Comparison of ENCODE assay signal across 9 cellular contexts in genomic region chr4:1348014-1348513, GRCh38. TPM values are rescaled to one million over a fixed set of nuclear protein-coding genes. Genes with fewer than 3 reads are reported as not detected.
A peak's percentile ranks its signal among the peaks of the same experiment; 100 is the strongest.
DNase-seq lines count a peak whose midpoint lies in the region; ATAC-seq and TF ChIP-seq lines count a peak whose summit lies in the region.
"Had no signal": no experiment of that assay in that cellular context is flagged by ENCODE, and none has a peak within 500 bp of the region (broad histone marks: within the 10 kb centered on the region; RNA-seq: fewer than 3 reads in every experiment).

No MANE protein-coding gene starts in this region.

- no peaks in the 10 kb centered on the region for H3K9me3 Mint-ChIP-seq in activated T-cell treated with anti-CD3 and anti-CD28 coated beads, Interleukin-2, amount 50 U/mL, for 72 hours
- H3K9me3 Mint-ChIP-seq in brain = no peaks in the 10 kb centered on the region

- H3K4me3 ChIP-seq in lung (peak overlapping the region; percentile 66), upper lobe of left lung (peak overlapping the region; percentile 14 to 100 (median 97))

- no peak for TF ChIP-seq POLR2A in upper lobe of left lung (IDR thresholded peaks at IDR 0.05)

- peak overlapping the region; percentile 88 to 93 for H3K4me3 Mint-ChIP-seq in activated T-cell treated with anti-CD3 and anti-CD28 coated beads, Interleukin-2, amount 50 U/mL, for 72 hours
- peak overlapping the region; percentile 89 to 95 (median 89) for H3K4me3 Mint-ChIP-seq in brain

- H3K36me3 Mint-ChIP-seq in activated T-cell treated with anti-CD3 and anti-CD28 coated beads, Interleukin-2, amount 50 U/mL, for 72 hours (ENCODE audit: insufficient read depth in 2 of 2) = peaks cover 0 to 6% of the 10 kb centered on the region in 2 donors
- peaks cover 41% of the 10 kb centered on the region for H3K36me3 Mint-ChIP-seq in brain

- H3K27me3 Mint-ChIP-seq in activated T-cell treated with anti-CD3 and anti-CD28 coated beads, Interleukin-2, amount 50 U/mL, for 72 hours (ENCODE audit: low read depth) = no peaks in the 10 kb centered on the region
- H3K27me3 Mint-ChIP-seq in brain = peaks cover 5% of the 10 kb centered on the region

- H3K36me3 ChIP-seq in lung (ENCODE audit: control insufficient read depth in 2 of 2, insufficient read depth in 2 of 2, low read length in 2 of 2) (peaks cover 0 to 9% of the 10 kb centered on the region in 2 donors), upper lobe of left lung (peaks cover 0 to 25% (median 15%) of the 10 kb centered on the region in 4 donors)

- H3K4me1 ChIP-seq in lung (ENCODE audit: control insufficient read depth in 2 of 2, insufficient read depth in 2 of 2, low read length in 2 of 2) (peaks cover 4 to 5% of the 10 kb centered on the region in 2 donors), upper lobe of left lung (peaks cover 29 to 56% (median 35%) of the 10 kb centered on the region in 4 donors)

- H3K9me3 ChIP-seq in lung (ENCODE audit: control insufficient read depth in 2 of 2, insufficient read depth in 1 of 2, low read length in 1 of 2) (no peaks in the 10 kb centered on the region), upper lobe of left lung (no peaks in the 10 kb centered on the region)

- no peak for TF ChIP-seq CTCF in brain (conservative IDR thresholded peaks at IDR 0.05)
- TF ChIP-seq CTCF in lung (IDR thresholded peaks at IDR 0.05; ENCODE audit: control extremely low read depth, extremely low read depth) = no peak
- no peak for TF ChIP-seq CTCF in upper lobe of left lung (IDR thresholded peaks at IDR 0.05)

- no peaks in the 10 kb centered on the region for H3K27me3 ChIP-seq in lung (ENCODE audit: control insufficient read depth, insufficient read depth)
- H3K27me3 ChIP-seq in upper lobe of left lung = no peaks in the 10 kb centered on the region

- no peak for ATAC-seq in activated T-cell treated with anti-CD3 and anti-CD28 coated beads, Interleukin-2, amount 50 U/mL, for 72 hours (replicated peaks in 1 of 2)
- no peak for ATAC-seq in lung (ENCODE audit: insufficient read depth, low FRiP score)
- no peak for ATAC-seq in upper lobe of left lung (ENCODE audit: low FRiP score in 2 of 2)
- no peak for ATAC-seq in HG03175 (IDR thresholded peaks at IDR 0.05; ENCODE audit: unreplicated experiment)

- DNase-seq in activated T-cell treated with anti-CD3 and anti-CD28 coated beads, Interleukin-2, amount 50 U/mL, for 72 hours = no peak
- DNase-seq in activated T-cell treated with anti-CD3 and anti-CD28 coated beads for 4 hours = no peak
- DNase-seq in lung (ENCODE audit: low spot score) = no peak
- peak in 1 of 2 donors; percentile 45 for DNase-seq in upper lobe of left lung
- DNase-seq in SW 1271 (lab: John Stamatoyannopoulos, UW) = no peak
- DNase-seq in UCSD-AML1 (lab: John Stamatoyannopoulos, UW; ENCODE audit: unreplicated experiment) = no peak
- DNase-seq: DMS79 treated with DMSO at 0.1 percent for 48 hours had no signal

- H3K27ac ChIP-seq in lung (ENCODE audit: low read depth in 1 of 2, low read length in 1 of 2) = peak overlapping the region; percentile 97 to 100
- H3K27ac ChIP-seq in upper lobe of left lung = peak overlapping the region; percentile 96 to 100 (median 99)

- H3K27ac Mint-ChIP-seq in activated T-cell treated with anti-CD3 and anti-CD28 coated beads, Interleukin-2, amount 50 U/mL, for 72 hours = peak overlapping the region; percentile 85
- H3K27ac Mint-ChIP-seq in brain = peak overlapping the region; percentile 92 to 97 (median 93)

- 69 to 75% methylated on average over 12 of the region's 12 CpGs for WGBS in lung, 2 donors
- WGBS in upper lobe of left lung, 2 donors = 72 to 75% methylated on average over 10 to 12 of the region's 12 CpGs

- peaks cover 52% of the 10 kb centered on the region for H3K4me1 Mint-ChIP-seq in activated T-cell treated with anti-CD3 and anti-CD28 coated beads, Interleukin-2, amount 50 U/mL, for 72 hours (ENCODE audit: low read depth)
- peaks cover 60% of the 10 kb centered on the region for H3K4me1 Mint-ChIP-seq in brain

- no peak for TF ChIP-seq EP300 in upper lobe of left lung (IDR thresholded peaks at IDR 0.05)

RNA-seq across cellular contexts. Expression of gene UVSSA, which starts 1.1 kb away (rescaled TPM):
- total RNA-seq in activated T-cell treated with anti-CD3 and anti-CD28 coated beads, Interleukin-2, amount 50 U/mL, for 72 hours = 10 to 100 TPM; 23.0 to 25.8 TPM
- polyA plus RNA-seq in brain (ENCODE audit: insufficient read depth, low read depth, low replicate concordance) = 2.7 TPM
- 10 to 100 TPM; 17.5 to 50.9 TPM for total RNA-seq in lung
- 10 to 100 TPM in 1 of 2 donors, 1 to 10 TPM in 1; 9.8 to 17.9 TPM for polyA plus RNA-seq in lung
- total RNA-seq in upper lobe of left lung = 100 to 1,000 TPM in 1 of 6 donors, 10 to 100 TPM in 5; 15.2 to 138 (median 46.5) TPM

RNA-seq across cellular contexts. Expression of gene NKX1-1, which starts 58.2 kb away (rescaled TPM):
- total RNA-seq in activated T-cell treated with anti-CD3 and anti-CD28 coated beads, Interleukin-2, amount 50 U/mL, for 72 hours = not detected
- polyA plus RNA-seq in brain (ENCODE audit: insufficient read depth, low read depth, low replicate concordance) (not detected), lung (not detected)
- total RNA-seq in lung (not detected), upper lobe of left lung (not detected)

RNA-seq across cellular contexts. Expression of gene MAEA, which starts 58.4 kb away (rescaled TPM):
- 10 to 100 TPM; 38.4 to 48.4 TPM for total RNA-seq in activated T-cell treated with anti-CD3 and anti-CD28 coated beads, Interleukin-2, amount 50 U/mL, for 72 hours
- polyA plus RNA-seq in brain (ENCODE audit: insufficient read depth, low read depth, low replicate concordance) = 70.7 TPM
- total RNA-seq in lung = 10 to 100 TPM; 54.5 to 67.4 TPM
- polyA plus RNA-seq in lung = 10 to 100 TPM; 39.7 to 67.1 TPM
- total RNA-seq in upper lobe of left lung = 100 to 1,000 TPM in 1 of 6 donors, 10 to 100 TPM in 5; 58.5 to 289 (median 73.0) TPM
